25 cellular contexts compared by ENCODE assay signal in the genomic region with DNA sequence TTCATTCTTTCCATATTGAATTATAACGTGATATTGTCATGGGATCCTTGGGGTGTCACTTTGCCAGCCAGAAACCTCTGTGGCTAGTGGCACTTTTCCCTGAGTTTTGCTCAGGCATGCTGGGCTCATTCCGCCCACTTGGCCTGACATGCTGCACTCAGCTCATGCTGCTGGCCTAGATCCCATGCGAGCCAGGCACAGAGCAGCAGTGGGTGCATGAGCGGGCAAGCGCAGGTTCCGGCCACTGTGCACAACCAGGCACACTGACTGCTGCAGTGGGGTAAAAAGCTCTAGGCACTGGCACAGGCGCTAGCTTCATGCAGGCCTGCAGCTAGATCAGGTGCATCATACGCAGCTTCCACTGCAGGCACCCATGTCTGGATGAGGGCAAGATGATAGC.
"Had no signal": no experiment of that assay in that cellular context is flagged by ENCODE, and none has a peak within 500 bp of the region (broad histone marks: within the 10 kb centered on the region; RNA-seq: fewer than 3 reads in every experiment).

No MANE protein-coding gene starts in this region.

- H3K4me3 Mint-ChIP-seq: activated B cell treated with CpG ODN at 0.5 μM for 24 hours; activated CD4-positive, alpha-beta T cell treated with anti-CD3 and anti-CD28 coated beads for 36 hours; brain; endodermal cell; nephron progenitor cell; stimulated activated naive B cell treated with anti-CD40 and anti-IgM and Interleukin-4, amounts not matched to agents 10 μg/mL and 1 μg/mL and 100 μg/mL, for 72 hours; T-helper 1 cell treated with Interleukin-12 subunit alpha and Interleukin-12 subunit beta and Interleukin-4 antibody, amounts not matched to agents 30 μg/mL and 1 μg/mL, for 36 hours had no signal

- H3K4me1 Mint-ChIP-seq: activated CD4-positive, alpha-beta T cell treated with anti-CD3 and anti-CD28 coated beads for 36 hours; brain; endodermal cell; nephron progenitor cell had no signal

- H3K27me3 Mint-ChIP-seq: activated B cell treated with CpG ODN at 0.5 μM for 24 hours; activated CD4-positive, alpha-beta T cell treated with anti-CD3 and anti-CD28 coated beads for 36 hours; brain; stimulated activated naive B cell treated with anti-CD40 and anti-IgM and Interleukin-4, amounts not matched to agents 10 μg/mL and 1 μg/mL and 100 μg/mL, for 72 hours had no signal

- H3K9me3 Mint-ChIP-seq: nephron progenitor cell had no signal

- H3K4me3 ChIP-seq: coronary artery, heart right ventricle, mucosa of descending colon, testis, upper lobe of left lung had no signal

- FAIRE-seq: keratinocyte had no signal

- H3K27ac Mint-ChIP-seq: activated B cell treated with CpG ODN at 0.5 μM for 24 hours; activated CD4-positive, alpha-beta T cell treated with anti-CD3 and anti-CD28 coated beads for 36 hours; activated naive CD4-positive, alpha-beta T cell treated with anti-CD3 and anti-CD28 coated beads, Interleukin-2, amount 50 U/mL, for 72 hours; brain; endodermal cell; nephron progenitor cell; stimulated activated naive B cell treated with anti-CD40 and anti-IgM and Interleukin-4, amounts not matched to agents 10 μg/mL and 1 μg/mL and 100 μg/mL, for 72 hours; T-helper 1 cell treated with Interleukin-12 subunit alpha and Interleukin-12 subunit beta and Interleukin-4 antibody, amounts not matched to agents 30 μg/mL and 1 μg/mL, for 36 hours had no signal

- ATAC-seq: activated CD4-positive, alpha-beta T cell treated with anti-CD3 and anti-CD28 coated beads for 36 hours; activated naive CD4-positive, alpha-beta T cell treated with anti-CD3 and anti-CD28 coated beads, Interleukin-2, amount 50 U/mL, for 72 hours; left lobe of liver; mucosa of descending colon; stimulated activated naive B cell treated with anti-CD40 and anti-IgM and Interleukin-4, amounts not matched to agents 10 μg/mL and 1 μg/mL and 100 μg/mL, for 72 hours had no signal

- DNase-seq: activated B cell treated with CpG ODN at 0.5 μM for 24 hours; activated CD4-positive, alpha-beta T cell treated with anti-CD3 and anti-CD28 coated beads for 36 hours; activated CD4-positive, alpha-beta T cell treated with anti-CD3 and anti-CD28 coated beads, Interleukin-2, amount 50 U/mL, for 48 hours; activated effector memory CD4-positive, alpha-beta T cell treated with anti-CD3 and anti-CD28 coated beads, Interleukin-2, amount 50 U/mL, for 16 hours; activated T-cell treated with anti-CD3 and anti-CD28 coated beads for 4 hours; aorta; central memory CD4-positive, alpha-beta T cell; endodermal cell; mesenchymal stem cell; mucosa of descending colon; nephron progenitor cell; nucleus accumbens; stimulated activated CD4-positive, alpha-beta T cell treated with anti-CD3 and anti-CD28 coated beads, Interleukin-2, amount 100 ng/mL, for 48 hours; stimulated activated CD8-positive, alpha-beta memory T cell treated with anti-CD3 and anti-CD28 coated beads, Interleukin-4, amount 100 ng/mL, for 48 hours; stimulated activated naive B cell treated with anti-CD40 and anti-IgM and Interleukin-4, amounts not matched to agents 10 μg/mL and 1 μg/mL and 100 μg/mL, for 72 hours; T1000; testis had no signal

- H3K36me3 Mint-ChIP-seq: activated naive CD4-positive, alpha-beta T cell treated with anti-CD3 and anti-CD28 coated beads, Interleukin-2, amount 50 U/mL, for 72 hours had no signal
